In the genomic region with DNA sequence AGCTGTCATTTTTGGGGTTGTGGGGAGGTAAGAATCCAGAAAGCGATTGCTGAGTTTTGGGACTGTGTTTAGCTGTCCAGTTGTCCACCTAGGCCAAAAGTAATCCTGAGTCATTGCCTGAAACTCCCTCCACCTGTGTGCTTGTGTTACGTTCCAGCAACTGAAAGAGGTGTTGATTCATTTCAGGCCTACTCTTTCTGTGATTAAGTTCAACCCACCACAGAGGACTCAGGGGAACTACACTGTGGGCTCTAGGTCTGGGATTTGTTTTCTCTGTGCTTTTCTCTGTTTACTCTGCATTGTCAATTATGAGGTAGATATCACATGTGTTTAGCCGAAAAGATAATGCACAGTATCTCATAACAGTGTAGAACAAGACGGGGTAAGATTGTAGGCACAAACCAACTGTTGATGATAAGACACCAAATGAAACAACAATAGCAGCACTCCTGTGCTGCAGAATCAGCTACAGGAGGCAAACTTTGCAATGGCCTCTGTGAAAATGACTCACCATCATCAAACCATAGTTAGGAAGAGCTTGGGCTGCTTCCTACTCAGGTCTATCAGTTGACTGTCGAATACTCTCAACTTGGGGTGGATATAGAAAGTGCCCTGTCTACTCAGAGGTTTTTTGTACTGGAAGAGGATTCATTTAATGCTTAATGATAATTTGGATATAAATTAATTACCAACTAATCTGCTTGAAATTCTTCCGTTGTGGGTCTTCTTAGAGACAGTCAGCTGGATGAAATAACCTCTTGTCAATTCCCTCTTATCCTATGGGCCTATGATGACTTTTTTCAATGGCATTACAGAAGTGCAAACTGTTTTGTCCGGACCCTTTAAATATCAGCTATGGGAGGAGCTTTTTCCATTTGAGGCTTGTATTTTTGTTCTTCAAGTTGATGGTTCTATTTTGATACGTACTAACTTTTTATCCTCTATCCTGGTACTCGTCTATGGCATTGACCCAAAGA, we compare ENCODE assay signal across 10 cellular contexts.
DNase-seq lines count a peak whose midpoint lies in the region; ATAC-seq and TF ChIP-seq lines count a peak whose summit lies in the region.
"Had no signal": no experiment of that assay in that cellular context is flagged by ENCODE, and none has a peak within 500 bp of the region (broad histone marks: within the 10 kb centered on the region; RNA-seq: fewer than 3 reads in every experiment).

No MANE protein-coding gene starts in this region.

- 88% methylated on average over 9 of the region's 9 CpGs for WGBS in smooth muscle cell (ENCODE audit: low lambda C conversion rate)

- H3K9me3 Mint-ChIP-seq in stimulated activated naive CD8-positive, alpha-beta T cell treated with anti-CD3 and anti-CD28 coated beads, Interleukin-15, amount 100 ng/mL, for 72 hours: peaks cover 8 to 15% of the 10 kb centered on the region in 2 donors

- no peak overlapping the region for H3K4me2 ChIP-seq in smooth muscle cell

- H3K36me3 ChIP-seq in HAP-1 (replicated peaks) (no peaks in the 10 kb centered on the region), smooth muscle cell (ENCODE audit: low read depth) (no peaks in the 10 kb centered on the region)

- H3F3A ChIP-seq in smooth muscle cell (ENCODE audit: low read depth): no peaks in the 10 kb centered on the region

- no peaks in the 10 kb centered on the region for H3K79me2 ChIP-seq in smooth muscle cell (ENCODE audit: low read depth)

- no peak overlapping the region for H3K27ac ChIP-seq in smooth muscle cell (ENCODE audit: low read depth)
- H3K27ac ChIP-seq: SK-N-MC had no signal

- no peak overlapping the region for H2AFZ ChIP-seq in smooth muscle cell (ENCODE audit: low read depth)

- in situ Hi-C loops in HAP-1 (cut with MboI; ENCODE audit: low sequenced_read_pairs): no loop called here

- H4K20me1 ChIP-seq in smooth muscle cell (ENCODE audit: low read depth): no peaks in the 10 kb centered on the region

- H3K9ac ChIP-seq in smooth muscle cell (ENCODE audit: low read depth): no peak overlapping the region

- H3K4me3 Mint-ChIP-seq in stimulated activated naive CD8-positive, alpha-beta T cell treated with anti-CD3 and anti-CD28 coated beads, Interleukin-15, amount 100 ng/mL, for 72 hours: no peak overlapping the region

- H3K27ac Mint-ChIP-seq in stimulated activated naive CD8-positive, alpha-beta T cell treated with anti-CD3 and anti-CD28 coated beads, Interleukin-15, amount 100 ng/mL, for 72 hours: no peak overlapping the region

- no peaks in the 10 kb centered on the region for H3K4me1 Mint-ChIP-seq in stimulated activated naive CD8-positive, alpha-beta T cell treated with anti-CD3 and anti-CD28 coated beads, Interleukin-15, amount 100 ng/mL, for 72 hours

- H3K4me1 ChIP-seq in HAP-1: peaks cover 6% of the 10 kb centered on the region
- no peaks in the 10 kb centered on the region for H3K4me1 ChIP-seq in smooth muscle cell (ENCODE audit: low read depth)

- no peaks in the 10 kb centered on the region for H3K27me3 ChIP-seq in HAP-1 (ENCODE audit: low read depth)
- no peaks in the 10 kb centered on the region for H3K27me3 ChIP-seq in smooth muscle cell (ENCODE audit: low read depth)

- DNase-seq in stimulated activated naive CD8-positive, alpha-beta T cell treated with anti-CD3 and anti-CD28 coated beads, Interleukin-15, amount 100 ng/mL, for 72 hours: no peak
- no peak for DNase-seq in stimulated activated naive CD8-positive, alpha-beta T cell treated with anti-CD3 and anti-CD28 coated beads, Interleukin-15, Interleukin-2, amounts not matched to agents 100 U/mL and 50 U/mL, for 24 hours
- DNase-seq in GOT3 (lab: John Stamatoyannopoulos, UW) (no peak), HAP-1 (ENCODE audit: low spot score in 2 of 2) (no peak), smooth muscle cell (lab: John Stamatoyannopoulos, UW; ENCODE audit: unreplicated experiment) (no peak), NCI-H524 treated with DMSO at 0.1 percent for 48 hours (lab: John Stamatoyannopoulos, UW) (no peak)
- DNase-seq: NCI-H226 had no signal

- ATAC-seq in stimulated activated naive CD8-positive, alpha-beta T cell treated with anti-CD3 and anti-CD28 coated beads, Interleukin-15, amount 100 ng/mL, for 72 hours: peak; percentile 58
- no peak for ATAC-seq in stimulated activated naive CD8-positive, alpha-beta T cell treated with anti-CD3 and anti-CD28 coated beads, Interleukin-15, Interleukin-2, amounts not matched to agents 100 U/mL and 50 U/mL, for 24 hours
- ATAC-seq in HG02610 (IDR thresholded peaks at IDR 0.05; ENCODE audit: unreplicated experiment) (peak; percentile 97), HG03442 (IDR thresholded peaks at IDR 0.05; ENCODE audit: unreplicated experiment) (peak; percentile 98)

- H3K9me3 ChIP-seq in HAP-1: no peaks in the 10 kb centered on the region
- no peaks in the 10 kb centered on the region for H3K9me3 ChIP-seq in smooth muscle cell (replicated peaks; ENCODE audit: low read depth)

- H3K27me3 Mint-ChIP-seq in stimulated activated naive CD8-positive, alpha-beta T cell treated with anti-CD3 and anti-CD28 coated beads, Interleukin-15, amount 100 ng/mL, for 72 hours: peaks cover 12% of the 10 kb centered on the region

- no peak for TF ChIP-seq CTCF in smooth muscle cell (IDR thresholded peaks at IDR 0.05; ENCODE audit: borderline replicate concordance, insufficient read depth, poor library complexity, severe bottlenecking)

- H3K4me3 ChIP-seq in HAP-1 (no peak overlapping the region), smooth muscle cell (no peak overlapping the region)
- H3K4me3 ChIP-seq: SK-N-MC had no signal
